8 cellular contexts compared by ENCODE assay signal in the genomic region with DNA sequence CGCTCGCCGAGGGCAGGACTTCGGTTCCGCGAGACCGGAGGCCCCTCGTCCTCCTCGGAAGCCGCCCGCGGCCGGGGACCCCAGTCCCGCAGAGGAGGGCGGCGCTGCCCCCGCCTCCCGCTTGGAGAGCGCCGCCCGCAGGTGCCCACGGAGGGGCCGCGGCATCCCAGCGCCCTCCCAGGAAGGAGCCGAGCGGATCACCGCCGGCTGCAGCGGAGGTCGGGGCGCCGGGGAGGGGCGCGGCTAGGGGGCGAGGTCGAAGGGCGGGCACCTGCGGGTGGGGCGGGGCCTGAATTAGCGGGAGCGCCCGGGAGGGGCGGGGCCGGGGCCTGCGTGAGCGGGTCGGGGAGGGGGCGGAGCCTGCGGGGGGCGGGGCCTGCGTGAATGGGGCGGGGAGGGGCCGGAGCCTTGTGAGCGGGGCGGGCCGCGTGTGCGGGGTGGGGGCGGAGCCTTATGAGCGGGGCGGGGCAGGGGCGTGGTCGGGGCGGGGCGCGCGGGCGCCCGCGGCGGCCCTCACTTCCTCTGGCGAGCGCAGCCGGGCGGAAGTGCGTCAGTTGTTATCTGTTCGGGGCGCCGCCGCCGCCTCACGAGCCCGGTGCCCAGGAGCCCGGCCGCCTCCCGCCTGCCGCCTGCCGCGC. TPM values are rescaled to one million over a fixed set of nuclear protein-coding genes. Genes with fewer than 3 reads are reported as not detected.
DNase-seq lines count a peak whose midpoint lies in the region; ATAC-seq and TF ChIP-seq lines count a peak whose summit lies in the region.

A gene (plus strand): TSS at position 550 of the 638 bp plus-strand sequence.

- H3K27me3 Mint-ChIP-seq in T-helper 17 cell (no peaks in the 10 kb centered on the region), progenitor cell of endocrine pancreas (peaks cover 38% of the 10 kb centered on the region)

- H3K9me3 ChIP-seq in T-helper 17 cell (ENCODE audit: control insufficient read depth, low read length, poor library complexity, severe bottlenecking) = no peaks in the 10 kb centered on the region
- H3K9me3 ChIP-seq in left ventricle myocardium inferior (replicated peaks) = no peaks in the 10 kb centered on the region
- H3K9me3 ChIP-seq in upper lobe of left lung = no peaks in the 10 kb centered on the region

- TF ChIP-seq CTCF in GM12875 (IDR thresholded peaks at IDR 0.05; ENCODE audit: borderline replicate concordance, insufficient read depth, low read depth, low read length) (no peak), left ventricle myocardium inferior (IDR thresholded peaks at IDR 0.05; ENCODE audit: borderline replicate concordance) (no peak), progenitor cell of endocrine pancreas (IDR thresholded peaks at IDR 0.05; ENCODE audit: unreplicated experiment) (peak; percentile 17), upper lobe of left lung (IDR thresholded peaks at IDR 0.05) (no peak)

- H3K4me3 Mint-ChIP-seq in T-helper 17 cell (peak within 1 kb of the TSS; percentile 95), progenitor cell of endocrine pancreas (ENCODE audit: low read depth) (peak within 1 kb of the TSS; percentile 82)

- H3K4me1 Mint-ChIP-seq in T-helper 17 cell (peaks cover 51% of the 10 kb centered on the region), progenitor cell of endocrine pancreas (ENCODE audit: low read depth) (peaks cover 38% of the 10 kb centered on the region)

- ATAC-seq in HG02840 (IDR thresholded peaks at IDR 0.05; ENCODE audit: low FRiP score, unreplicated experiment) (peak; percentile 45), T-helper 17 cell (peak; percentile 82), upper lobe of left lung (ENCODE audit: low FRiP score in 2 of 2) (peak; percentile 91 to 93)

- DNase-seq in NCI-H146 (lab: John Stamatoyannopoulos, UW) (peak; percentile 88), T-helper 17 cell (peak; percentile 89 to 99 (median 96)), amniotic epithelial cell (ENCODE audit: low read depth) (peak; percentile 69), left ventricle myocardium inferior (peak; percentile 89), progenitor cell of endocrine pancreas (ENCODE audit: low spot score, unreplicated experiment) (peak; percentile 85), upper lobe of left lung (peak; percentile 90 to 99)

- no peaks in the 10 kb centered on the region for H3K36me3 Mint-ChIP-seq in T-helper 17 cell (ENCODE audit: low read depth)
- peaks cover 3% of the 10 kb centered on the region for H3K36me3 Mint-ChIP-seq in progenitor cell of endocrine pancreas (ENCODE audit: insufficient read depth)

- H3K27ac ChIP-seq in left ventricle myocardium inferior (replicated peaks) (peak within 1 kb of the TSS; percentile 82), upper lobe of left lung (peak within 1 kb of the TSS; percentile 88 to 95 (median 91))

- H3K27ac Mint-ChIP-seq in T-helper 17 cell = peak within 1 kb of the TSS; percentile 94
- peak within 1 kb of the TSS; percentile 92 for H3K27ac Mint-ChIP-seq in progenitor cell of endocrine pancreas

- WGBS in upper lobe of left lung, 2 donors = 0% methylated on average over 7 of the region's 90 CpGs; no CpG with 5 or more reads in 1 of the 2 donors

- H3K9me3 Mint-ChIP-seq in progenitor cell of endocrine pancreas (ENCODE audit: low read depth) = no peaks in the 10 kb centered on the region

- intact Hi-C loops in left ventricle myocardium inferior (cut with micrococcal nuclease) = no loop called here

- no peaks in the 10 kb centered on the region for H3K27me3 ChIP-seq in left ventricle myocardium inferior (ENCODE audit: low read depth)
- H3K27me3 ChIP-seq in upper lobe of left lung = no peaks in the 10 kb centered on the region

- TF ChIP-seq EP300 in upper lobe of left lung (IDR thresholded peaks at IDR 0.05) = no peak

- H3K4me3 ChIP-seq in GM12875 (ENCODE audit: low read depth, low read length) (peak within 1 kb of the TSS; percentile 74), left ventricle myocardium inferior (peak within 1 kb of the TSS; percentile 89), upper lobe of left lung (peak within 1 kb of the TSS; percentile 71 to 92 (median 91))

- peak in 2 of 4 donors; percentile 25 to 69 for TF ChIP-seq POLR2A in upper lobe of left lung (IDR thresholded peaks at IDR 0.05)

- H3K36me3 ChIP-seq in left ventricle myocardium inferior (no peaks in the 10 kb centered on the region), upper lobe of left lung (no peaks in the 10 kb centered on the region)

- H3K4me1 ChIP-seq in left ventricle myocardium inferior = peaks cover 58% of the 10 kb centered on the region
- peaks cover 45 to 57% (median 52%) of the 10 kb centered on the region in 4 donors for H3K4me1 ChIP-seq in upper lobe of left lung

RNA-seq across cellular contexts. Expression of the gene that starts here (rescaled TPM):
- 10 to 100 TPM; 79.3 to 86.3 TPM for total RNA-seq in T-helper 17 cell
- 66.0 TPM for total RNA-seq in left ventricle myocardium inferior
- 195 and 199 TPM in 2 replicates for total RNA-seq in progenitor cell of endocrine pancreas
- total RNA-seq in upper lobe of left lung = 10 to 100 TPM; 16.0 to 53.0 (median 44.1) TPM

Comparison
In these comparisons a context has a peak if more than half of its experiments do, and no peak if none do; other contexts are left out.
1. Peak in every context shown above with its lines: DNase-seq, ATAC-seq, H3K4me3 ChIP-seq and H3K27ac ChIP-seq.